Comparison of ENCODE assay signal across 12 cellular contexts in the genomic region with DNA sequence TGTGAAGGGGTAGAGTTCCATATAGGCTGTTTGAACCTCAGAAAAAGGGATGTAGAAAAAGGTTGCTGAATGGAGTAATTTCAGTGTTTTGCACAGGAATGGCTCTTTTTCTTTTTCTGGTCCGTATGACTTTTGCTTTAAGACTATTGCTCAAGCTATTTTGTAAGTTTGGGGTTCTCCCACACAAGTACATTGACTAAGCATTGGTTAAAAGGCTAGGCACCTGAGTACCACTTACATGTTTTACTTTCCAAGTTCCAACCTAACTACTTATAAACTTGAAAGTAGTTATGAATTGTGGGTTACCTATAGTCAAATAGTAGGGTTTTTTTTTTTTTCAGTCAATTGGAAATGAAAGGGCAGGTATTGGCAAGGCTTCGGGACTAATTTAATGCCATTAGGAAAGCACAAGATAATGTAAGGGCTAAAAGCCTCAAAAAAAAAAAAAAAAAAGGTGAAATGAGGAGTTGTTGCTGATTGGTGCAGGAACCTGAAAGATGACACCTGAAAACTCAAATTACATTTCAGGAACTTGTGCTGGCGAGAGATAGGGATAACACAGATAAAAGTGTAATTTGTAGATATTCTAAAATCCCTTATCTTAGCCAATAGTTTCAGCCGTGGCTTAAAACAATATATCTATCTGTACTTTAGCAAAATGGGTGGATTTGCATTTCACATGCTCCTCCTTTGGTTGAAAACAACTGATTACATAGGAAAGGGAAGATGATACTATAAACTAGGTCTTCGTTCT.
"Had no signal": no experiment of that assay in that cellular context is flagged by ENCODE, and none has a peak within 500 bp of the region (broad histone marks: within the 10 kb centered on the region; RNA-seq: fewer than 3 reads in every experiment).

No MANE protein-coding gene starts in this region.

- H3K4me3 Mint-ChIP-seq: activated naive CD8-positive, alpha-beta T cell treated with anti-CD3 and anti-CD28 coated beads, Interleukin-2, amount 50 U/mL, for 24 hours; activated T-helper 1 cell treated with anti-CD3 and anti-CD28 coated beads, Interleukin-12 subunit alpha, Interleukin-12 subunit beta, Interleukin-2, Interleukin-4 antibody, amounts not matched to agents 30 ng/mL and 10 ng/mL and 1 ng/mL, durations not matched to agents 14 hours and 24 hours and 36 hours; neural crest cell had no signal

- H3K4me3 ChIP-seq: cardiac muscle cell, esophagus squamous epithelium, pancreas, skin epidermis had no signal

- H3K9me3 Mint-ChIP-seq: activated T-helper 1 cell treated with anti-CD3 and anti-CD28 coated beads, Interleukin-12 subunit alpha, Interleukin-12 subunit beta, Interleukin-2, Interleukin-4 antibody, amounts not matched to agents 30 ng/mL and 10 ng/mL and 1 ng/mL, durations not matched to agents 14 hours and 24 hours and 36 hours; neural crest cell had no signal

- H3K4me1 Mint-ChIP-seq: activated naive CD8-positive, alpha-beta T cell treated with anti-CD3 and anti-CD28 coated beads, Interleukin-2, amount 50 U/mL, for 24 hours; neural crest cell had no signal

- H3K27me3 Mint-ChIP-seq: activated naive CD8-positive, alpha-beta T cell treated with anti-CD3 and anti-CD28 coated beads, Interleukin-2, amount 50 U/mL, for 24 hours had no signal

- H3K27ac Mint-ChIP-seq: activated naive CD8-positive, alpha-beta T cell treated with anti-CD3 and anti-CD28 coated beads, Interleukin-2, amount 50 U/mL, for 24 hours; activated T-helper 1 cell treated with anti-CD3 and anti-CD28 coated beads, Interleukin-12 subunit alpha, Interleukin-12 subunit beta, Interleukin-2, Interleukin-4 antibody, amounts not matched to agents 30 ng/mL and 10 ng/mL and 1 ng/mL, durations not matched to agents 14 hours and 24 hours and 36 hours had no signal

- H3K9me3 ChIP-seq: esophagus squamous epithelium, pancreas had no signal

- H3K36me3 ChIP-seq: cardiac muscle cell, pancreas, WERI-Rb-1 had no signal

- ATAC-seq: activated naive CD8-positive, alpha-beta T cell treated with anti-CD3 and anti-CD28 coated beads, Interleukin-2, amount 50 U/mL, for 24 hours; pancreas had no signal

- H3K4me1 ChIP-seq: esophagus squamous epithelium, pancreas had no signal

- DNase-seq: activated CD4-positive, alpha-beta T cell treated with anti-CD3 and anti-CD28 coated beads for 48 hours; activated naive CD4-positive, alpha-beta T cell treated with Interleukin-2 at 50 U/mL for 16 hours; activated naive CD8-positive, alpha-beta T cell treated with anti-CD3 and anti-CD28 coated beads, Interleukin-2, amount 50 U/mL, for 24 hours; esophagus squamous epithelium; foreskin fibroblast; pancreas; T-helper 9 cell; WERI-Rb-1 had no signal

- H3K27ac ChIP-seq: cardiac muscle cell, esophagus squamous epithelium, pancreas, skin epidermis, WERI-Rb-1 had no signal

- H3K27me3 ChIP-seq: cardiac muscle cell, esophagus squamous epithelium, pancreas had no signal
